Comparison of ENCODE assay signal across 14 cellular contexts in genomic region chr3:43298292-43298691, GRCh38. TPM values are rescaled to one million over a fixed set of nuclear protein-coding genes. Genes with fewer than 3 reads are reported as not detected.
DNase-seq lines count a peak whose midpoint lies in the region; FAIRE-seq and TF ChIP-seq lines count a peak whose summit lies in the region.
"Had no signal": no experiment of that assay in that cellular context is flagged by ENCODE, and none has a peak within 500 bp of the region (broad histone marks: within the 10 kb centered on the region; RNA-seq: fewer than 3 reads in every experiment).

No MANE protein-coding gene starts in this region.

- H3K27ac Mint-ChIP-seq in T-helper 1 cell treated with Interleukin-12 subunit alpha and Interleukin-12 subunit beta and Interleukin-4 antibody, amounts not matched to agents 30 μg/mL and 1 μg/mL, for 36 hours: peak overlapping the region; percentile 74

- no peak for FAIRE-seq in H1 (lab: Jason Lieb, UNC)
- FAIRE-seq: H54 had no signal

- H3K9ac ChIP-seq in H1 (replicated peaks in 1 of 4; ENCODE audit: extremely low read depth in 1 of 4, low read depth in 3 of 4, low read length in 3 of 4): no peak overlapping the region; a peak in 1 of 7 replicates
- no peak overlapping the region for H3K9ac ChIP-seq in parathyroid adenoma

- H3K27ac ChIP-seq in H1 (ENCODE audit: low read depth, low read length) (no peak overlapping the region), parathyroid adenoma (no peak overlapping the region)
- H3K27ac ChIP-seq: 22Rv1 had no signal

- H4K5ac ChIP-seq in H1 (ENCODE audit: insufficient read length, low read depth, low read length): no peak overlapping the region

- H3K56ac ChIP-seq in H1 (replicated peaks; ENCODE audit: insufficient read length, low read depth, low read length): no peak overlapping the region

- CTCF ChIA-PET in H1 (lab: Charles Lee; ENCODE audit: partially characterized antibody): interaction anchor here (1.8 kb wide), 1 partner anchor 7 kb away, joined by 6 read pairs; no protein-coding TSS in a partner anchor

- H3K4me3 Mint-ChIP-seq in T-helper 1 cell treated with Interleukin-12 subunit alpha and Interleukin-12 subunit beta and Interleukin-4 antibody, amounts not matched to agents 30 μg/mL and 1 μg/mL, for 36 hours: peak overlapping the region; percentile 58

- no peak overlapping the region for H2BK15ac ChIP-seq in H1 (ENCODE audit: low read length)

- H3K23ac ChIP-seq in H1 (ENCODE audit: insufficient read length): no peak overlapping the region

- H3K36me3 ChIP-seq in H1 (ENCODE audit: control insufficient read depth in 2 of 4, insufficient read depth in 4 of 4, low read length in 3 of 4): peaks cover 0 to 3% (median 1%) of the 10 kb centered on the region in 4 experiments; a peak in 3 of 8 replicates
- H3K36me3 ChIP-seq in parathyroid adenoma (ENCODE audit: control insufficient read depth, insufficient read depth, low read length): no peaks in the 10 kb centered on the region

- H2BK20ac ChIP-seq in H1 (ENCODE audit: low read length): no peak overlapping the region

- H3K4me2 ChIP-seq in H1 (ENCODE audit: insufficient read depth in 1 of 2, low read depth in 2 of 2, low read length in 2 of 2): no peak overlapping the region
- peak overlapping the region; percentile 24 for H3K4me2 ChIP-seq in parathyroid adenoma (ENCODE audit: low read length)

- H3K4me1 Mint-ChIP-seq in T-helper 1 cell treated with Interleukin-12 subunit alpha and Interleukin-12 subunit beta and Interleukin-4 antibody, amounts not matched to agents 30 μg/mL and 1 μg/mL, for 36 hours (ENCODE audit: low read depth): peaks cover 57% of the 10 kb centered on the region

- TF ChIP-seq RAD21 in H1 (IDR thresholded peaks at IDR 0.05 in 1 of 2, conservative IDR thresholded peaks at IDR 0.05 in 1 of 2; ENCODE audit: low read depth in 2 of 2, low read length in 2 of 2): no peak

- H2BK12ac ChIP-seq in H1 (ENCODE audit: low read depth, low read length): no peak overlapping the region

- H3K23me2 ChIP-seq in H1 (ENCODE audit: low read depth, low read length): no peaks in the 10 kb centered on the region

- no peak overlapping the region for H3K14ac ChIP-seq in H1 (ENCODE audit: insufficient read length)

- H2BK120ac ChIP-seq in H1 (replicated peaks; ENCODE audit: low read depth, low read length): no peak overlapping the region

- H3K27me3 ChIP-seq in H1 (replicated peaks in 1 of 4; ENCODE audit: control insufficient read depth in 3 of 4, extremely low read depth in 1 of 4, insufficient read depth in 3 of 4, low read length in 3 of 4): no peaks in the 10 kb centered on the region
- H3K27me3 ChIP-seq in parathyroid adenoma (ENCODE audit: control insufficient read depth, insufficient read depth, low read length): no peaks in the 10 kb centered on the region

- peak overlapping the region; percentile 54; the same call in 1 of the 2 replicates for H2AK5ac ChIP-seq in H1 (ENCODE audit: low read depth, low read length)

- H3K4ac ChIP-seq in H1 (replicated peaks; ENCODE audit: insufficient read length, low read depth, low read length): no peak overlapping the region

- POLR2A ChIA-PET in H1 (lab: Charles Lee; ENCODE audit: partially characterized antibody): interaction anchor here (2.0 kb wide), 1 partner anchor 13 kb away, joined by 6 read pairs; the partner anchor contains the start of gene SNRK

- no peak for TF ChIP-seq POLR2A in H1 (IDR thresholded peaks at IDR 0.05; ENCODE audit: control extremely low read depth in 1 of 2, low read depth in 2 of 2, low read length in 2 of 2)

- no peak overlapping the region for H4K91ac ChIP-seq in H1 (replicated peaks; ENCODE audit: insufficient read length, low read length)

- H3K9me3 ChIP-seq in H1 (ENCODE audit: insufficient read depth in 2 of 2, low read depth in 1 of 2, low read length in 1 of 2) (no peaks in the 10 kb centered on the region), parathyroid adenoma (ENCODE audit: control insufficient read depth, low read length) (no peaks in the 10 kb centered on the region)

- no peak overlapping the region for H3K4me3 ChIP-seq in LNCaP clone FGC (ENCODE audit: low read depth, low read length)
- H3K4me3 ChIP-seq in H1 (ENCODE audit: extremely low read depth in 1 of 4, insufficient read depth in 2 of 4, low read depth in 3 of 4, low read length in 4 of 4): no peak overlapping the region
- H3K4me3 ChIP-seq in parathyroid adenoma (ENCODE audit: low read depth, low read length): no peak overlapping the region

- no peak for TF ChIP-seq CTCF in LNCaP clone FGC (IDR thresholded peaks at IDR 0.05; ENCODE audit: control insufficient read depth, extremely low read depth, insufficient read depth)
- no peak for TF ChIP-seq CTCF in H1 (IDR thresholded peaks at IDR 0.05; ENCODE audit: control extremely low read depth in 1 of 3, insufficient read depth in 1 of 3, low read depth in 1 of 3, low read length in 3 of 3)
- TF ChIP-seq CTCF in parathyroid adenoma (IDR thresholded peaks at IDR 0.05): no peak

- H2AFZ ChIP-seq in H1 (ENCODE audit: low read length) (no peak overlapping the region), parathyroid adenoma (no peak overlapping the region)

- no peaks in the 10 kb centered on the region for H3K79me1 ChIP-seq in H1 (ENCODE audit: low read depth, low read length)

- 100% methylated on average over 2 of the region's 2 CpGs; no CpG with 5 or more reads in 1 of the 2 experiments for WGBS in H1 (ENCODE audit: extremely low coverage in 1 of 2, insufficient coverage in 1 of 2, insufficient read length in 1 of 2, insufficient replicate concordance in 2 of 2, low coverage in 1 of 2, low lambda C conversion rate in 2 of 2, missing lambda C conversion rate in 1 of 2), 2 experiments

- H4K20me1 ChIP-seq in H1 (replicated peaks in 1 of 2; ENCODE audit: control insufficient read depth in 1 of 2, insufficient read depth in 2 of 2, low read length in 2 of 2): peaks cover 0 to 8% of the 10 kb centered on the region in 2 experiments

- no peaks in the 10 kb centered on the region for H3K27me3 Mint-ChIP-seq in T-helper 1 cell treated with Interleukin-12 subunit alpha and Interleukin-12 subunit beta and Interleukin-4 antibody, amounts not matched to agents 30 μg/mL and 1 μg/mL, for 36 hours (ENCODE audit: low read depth)

- no peak for TF ChIP-seq EP300 in H1 (IDR thresholded peaks at IDR 0.05; ENCODE audit: borderline replicate concordance in 1 of 2, low read depth in 2 of 2, low read length in 2 of 2)

- DNase-seq in T-helper 1 cell: no peak
- peak; percentile 83 for DNase-seq in LNCaP clone FGC (ENCODE audit: low read depth)
- no peak for DNase-seq in H1 (ENCODE audit: low read depth in 1 of 2, low spot score in 2 of 2)
- DNase-seq in D341Med (ENCODE audit: low spot score): no peak
- DNase-seq in AML-193 (lab: John Stamatoyannopoulos, UW): no peak
- DNase-seq in T-helper 9 cell: no peak
- DNase-seq: dermis blood vessel endothelial cell, KBM-7, NCI-H446 treated with DMSO at 0.1 percent for 48 hours, PC-3 had no signal

- no peak overlapping the region for H4K8ac ChIP-seq in H1 (ENCODE audit: extremely low read depth, insufficient read depth, low read length)

- no peaks in the 10 kb centered on the region for H3K4me1 ChIP-seq in H1 (replicated peaks in 1 of 4; ENCODE audit: control insufficient read depth in 3 of 4, insufficient read depth in 4 of 4, low read length in 3 of 4)
- peaks cover 16% of the 10 kb centered on the region for H3K4me1 ChIP-seq in parathyroid adenoma

- peaks cover 6 to 59% of the 10 kb centered on the region in 2 experiments for H3K79me2 ChIP-seq in H1 (ENCODE audit: control insufficient read depth in 1 of 2, insufficient read depth in 2 of 2, low read length in 2 of 2)
- H3K79me2 ChIP-seq in parathyroid adenoma: peaks cover 44% of the 10 kb centered on the region

- H3K9me3 Mint-ChIP-seq in T-helper 1 cell treated with Interleukin-12 subunit alpha and Interleukin-12 subunit beta and Interleukin-4 antibody, amounts not matched to agents 30 μg/mL and 1 μg/mL, for 36 hours: no peaks in the 10 kb centered on the region

- H2BK5ac ChIP-seq in H1 (ENCODE audit: low read depth, low read length): no peak overlapping the region

- no peak overlapping the region for H3K18ac ChIP-seq in H1 (ENCODE audit: extremely low read depth, low read length)

- peaks cover 22% of the 10 kb centered on the region for H3K36me3 Mint-ChIP-seq in T-helper 1 cell treated with Interleukin-12 subunit alpha and Interleukin-12 subunit beta and Interleukin-4 antibody, amounts not matched to agents 30 μg/mL and 1 μg/mL, for 36 hours (ENCODE audit: low read depth)

TF ChIP-seq in H1, 55 proteins besides CTCF, POLR2A, EP300 and RAD21:
- TF ChIP-seq KDM1A (IDR thresholded peaks at IDR 0.05; ENCODE audit: borderline replicate concordance, low read length) (no peak), RXRA (IDR thresholded peaks at IDR 0.05; ENCODE audit: insufficient read depth, low read depth, low read length) (no peak), BCL11A (IDR thresholded peaks at IDR 0.05; ENCODE audit: low read depth in 2 of 2, low read length in 2 of 2) (no peak)

RNA-seq across cellular contexts. Expression of gene SNRK, which starts 12.0 kb away (rescaled TPM):
- total RNA-seq in H1 (2021; fragmentation: NEBNext Ultra II Directional; extraction: Animal tissue kit (Norgen Biotek cat#: 25700)): 11.7 and 11.9 TPM in 2 replicates
- 3.6 and 4.4 TPM in 2 replicates for polyA plus RNA-seq in H1 (2011; rRNA removed)
- 5.2 TPM for polyA plus RNA-seq in H1 (2011; cell fraction: cytosol; rRNA removed)
- polyA plus RNA-seq in H1 (2011; cell fraction: nucleus; rRNA removed): 8.7 TPM
- polyA plus RNA-seq in H1 (2012, experiment 1 of 2): 5.7 to 7.5 TPM (median 6.6 TPM) in 4 replicates
- 0.92 TPM for polyA plus RNA-seq in H1 (2012, experiment 2 of 2)
- 4.6 TPM for polyA plus RNA-seq in H1 (2013, experiment 1 of 2)
- polyA plus RNA-seq in H1 (2013, experiment 2 of 2): 4.4 TPM
- 17.6 and 24.1 TPM in 2 replicates for polyA minus RNA-seq in H1 (2011; rRNA and poly(A)+ RNA removed)
- polyA minus RNA-seq in H1 (2011; cell fraction: cytosol; rRNA and poly(A)+ RNA removed): 11.5 TPM
- 29.3 TPM for polyA minus RNA-seq in H1 (2011; cell fraction: nucleus; rRNA and poly(A)+ RNA removed)
